7 cellular contexts compared by ENCODE assay signal in the genomic region with DNA sequence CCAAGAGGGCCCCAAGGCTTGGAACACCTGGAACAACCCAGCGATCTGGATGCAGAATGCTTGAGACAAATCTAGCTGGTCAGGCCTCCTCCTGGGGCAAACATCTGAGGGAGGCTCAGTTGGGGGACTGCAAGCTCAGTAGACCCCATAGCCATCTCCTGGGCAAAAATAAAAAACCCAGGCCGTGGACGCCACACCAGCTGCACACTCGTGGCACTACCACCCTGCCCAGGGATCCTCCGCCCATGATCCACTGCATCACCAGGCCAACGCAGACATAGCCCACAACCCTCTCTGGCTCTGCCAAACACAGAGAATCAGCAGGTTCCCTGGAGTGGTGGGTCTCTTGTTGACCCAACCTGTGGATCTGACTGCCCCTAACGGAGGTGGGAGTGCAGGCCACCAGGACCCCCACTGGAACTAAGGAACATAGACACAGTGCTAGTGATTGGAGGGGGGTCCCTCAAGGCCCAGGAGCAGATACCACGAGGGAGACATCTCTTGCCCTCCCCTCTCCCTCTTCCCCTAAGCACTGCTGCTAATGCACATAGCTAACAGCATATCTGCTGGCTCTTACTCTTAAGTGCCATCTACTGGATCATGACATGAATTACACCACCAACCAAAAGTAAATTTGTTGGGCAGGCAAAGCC.
DNase-seq lines count a peak whose midpoint lies in the region; ATAC-seq and TF ChIP-seq lines count a peak whose summit lies in the region.

No MANE protein-coding gene starts in this region.

- DNase-seq in ELF-1 (ENCODE audit: low read depth, low spot score), result peak; percentile 52
- peak; percentile 68 to 89 for DNase-seq in NCI-H526 (lab: John Stamatoyannopoulos, UW)
- DNase-seq in inferior parietal cortex (ENCODE audit: extremely low spot score), result peak; percentile 40
- peak; percentile 73 for DNase-seq in superior temporal gyrus (ENCODE audit: extremely low spot score)

- H3K9me3 Mint-ChIP-seq in brain, result peaks cover 7 to 16% (median 8%) of the 10 kb centered on the region in 5 experiments

- no peak overlapping the region for H3K27ac Mint-ChIP-seq in brain

- H3K36me3 Mint-ChIP-seq in brain, result no peaks in the 10 kb centered on the region

- no peak overlapping the region for H3K4me3 Mint-ChIP-seq in brain

- ATAC-seq in HG02852 (IDR thresholded peaks at IDR 0.05; ENCODE audit: unreplicated experiment), result peak; percentile 51
- no peak for ATAC-seq in HG02981 (IDR thresholded peaks at IDR 0.05; ENCODE audit: unreplicated experiment)

- no peaks in the 10 kb centered on the region for H3K4me1 Mint-ChIP-seq in brain

- H3K27me3 Mint-ChIP-seq in brain, result peaks cover 3% of the 10 kb centered on the region

- peak; percentile 69 to 80 for TF ChIP-seq CTCF in brain (conservative IDR thresholded peaks at IDR 0.05)
